15 cellular contexts compared by ENCODE assay signal in genomic region chr4:107265859-107266258, GRCh38.
"Had no signal": no experiment of that assay in that cellular context is flagged by ENCODE, and none has a peak within 500 bp of the region (broad histone marks: within the 10 kb centered on the region; RNA-seq: fewer than 3 reads in every experiment).

No MANE protein-coding gene starts in this region.

- H3K4me1 Mint-ChIP-seq: activated naive CD8-positive, alpha-beta T cell treated with anti-CD3 and anti-CD28 coated beads, Interleukin-2, amount 10 ng/mL, durations not matched to agents 7 days and 5 days; central memory CD8-positive, alpha-beta T cell; neural crest cell; stimulated activated effector memory CD8-positive, alpha-beta T cell treated with anti-CD3 and anti-CD28 coated beads, Interleukin-12 subunit alpha, Interleukin-12 subunit beta, amount 100 ng/mL, for 72 hours had no signal

- H3K27ac ChIP-seq: brain microvascular endothelial cell, coronary artery, esophagus muscularis mucosa, hepatocyte, ovary had no signal

- H3K36me3 ChIP-seq: brain microvascular endothelial cell, esophagus muscularis mucosa, ovary had no signal

- H3K9me3 Mint-ChIP-seq: activated naive CD8-positive, alpha-beta T cell treated with anti-CD3 and anti-CD28 coated beads, Interleukin-2, amount 10 ng/mL, durations not matched to agents 7 days and 5 days; activated T-helper 1 cell treated with anti-CD3 and anti-CD28 coated beads, Interleukin-12 subunit alpha, Interleukin-12 subunit beta, Interleukin-2, Interleukin-4 antibody, amounts not matched to agents 30 ng/mL and 10 ng/mL and 1 ng/mL, durations not matched to agents 14 hours and 24 hours and 36 hours; neural crest cell had no signal

- H3K27me3 Mint-ChIP-seq: activated naive CD8-positive, alpha-beta T cell treated with anti-CD3 and anti-CD28 coated beads, Interleukin-2, amount 10 ng/mL, durations not matched to agents 7 days and 5 days; central memory CD8-positive, alpha-beta T cell had no signal

- H3K79me2 ChIP-seq: hepatocyte had no signal

- H2AFZ ChIP-seq: hepatocyte had no signal

- ATAC-seq: activated CD4-positive, CD25-positive, alpha-beta regulatory T cell treated with anti-CD3 and anti-CD28 coated beads, Interleukin-2, amount 50 U/mL, for 24 hours; left lobe of liver; stimulated activated effector memory CD8-positive, alpha-beta T cell treated with anti-CD3 and anti-CD28 coated beads, Interleukin-12 subunit alpha, Interleukin-12 subunit beta, amount 100 ng/mL, for 72 hours had no signal

- DNase-seq: activated naive CD4-positive, alpha-beta T cell; activated naive CD8-positive, alpha-beta T cell treated with anti-CD3 and anti-CD28 coated beads, Interleukin-2, amount 10 ng/mL, durations not matched to agents 7 days and 5 days; brain microvascular endothelial cell; islet precursor cell; ovary; stimulated activated CD4-positive, alpha-beta T cell treated with anti-CD3 and anti-CD28 coated beads, Interleukin-12 subunit alpha, Interleukin-12 subunit beta, amount 100 ng/mL, for 4 hours had no signal

- H3K4me3 Mint-ChIP-seq: activated naive CD8-positive, alpha-beta T cell treated with anti-CD3 and anti-CD28 coated beads, Interleukin-2, amount 10 ng/mL, durations not matched to agents 7 days and 5 days; activated T-helper 1 cell treated with anti-CD3 and anti-CD28 coated beads, Interleukin-12 subunit alpha, Interleukin-12 subunit beta, Interleukin-2, Interleukin-4 antibody, amounts not matched to agents 30 ng/mL and 10 ng/mL and 1 ng/mL, durations not matched to agents 14 hours and 24 hours and 36 hours; central memory CD8-positive, alpha-beta T cell; neural crest cell; stimulated activated effector memory CD8-positive, alpha-beta T cell treated with anti-CD3 and anti-CD28 coated beads, Interleukin-12 subunit alpha, Interleukin-12 subunit beta, amount 100 ng/mL, for 72 hours had no signal

- H3K9me3 ChIP-seq: esophagus muscularis mucosa, ovary had no signal

- H3K4me2 ChIP-seq: hepatocyte had no signal

- H3K4me1 ChIP-seq: esophagus muscularis mucosa had no signal

- H3K27me3 ChIP-seq: brain microvascular endothelial cell, esophagus muscularis mucosa, hepatocyte, ovary had no signal

- H3K36me3 Mint-ChIP-seq: activated naive CD8-positive, alpha-beta T cell treated with anti-CD3 and anti-CD28 coated beads, Interleukin-2, amount 10 ng/mL, durations not matched to agents 7 days and 5 days; stimulated activated effector memory CD8-positive, alpha-beta T cell treated with anti-CD3 and anti-CD28 coated beads, Interleukin-12 subunit alpha, Interleukin-12 subunit beta, amount 100 ng/mL, for 72 hours had no signal

- H3K4me3 ChIP-seq: coronary artery, esophagus muscularis mucosa, hepatocyte, ovary had no signal

- H3K27ac Mint-ChIP-seq: activated naive CD8-positive, alpha-beta T cell treated with anti-CD3 and anti-CD28 coated beads, Interleukin-2, amount 10 ng/mL, durations not matched to agents 7 days and 5 days; activated T-helper 1 cell treated with anti-CD3 and anti-CD28 coated beads, Interleukin-12 subunit alpha, Interleukin-12 subunit beta, Interleukin-2, Interleukin-4 antibody, amounts not matched to agents 30 ng/mL and 10 ng/mL and 1 ng/mL, durations not matched to agents 14 hours and 24 hours and 36 hours; stimulated activated effector memory CD8-positive, alpha-beta T cell treated with anti-CD3 and anti-CD28 coated beads, Interleukin-12 subunit alpha, Interleukin-12 subunit beta, amount 100 ng/mL, for 72 hours had no signal
